8 cellular contexts compared by ENCODE assay signal in the genomic region with DNA sequence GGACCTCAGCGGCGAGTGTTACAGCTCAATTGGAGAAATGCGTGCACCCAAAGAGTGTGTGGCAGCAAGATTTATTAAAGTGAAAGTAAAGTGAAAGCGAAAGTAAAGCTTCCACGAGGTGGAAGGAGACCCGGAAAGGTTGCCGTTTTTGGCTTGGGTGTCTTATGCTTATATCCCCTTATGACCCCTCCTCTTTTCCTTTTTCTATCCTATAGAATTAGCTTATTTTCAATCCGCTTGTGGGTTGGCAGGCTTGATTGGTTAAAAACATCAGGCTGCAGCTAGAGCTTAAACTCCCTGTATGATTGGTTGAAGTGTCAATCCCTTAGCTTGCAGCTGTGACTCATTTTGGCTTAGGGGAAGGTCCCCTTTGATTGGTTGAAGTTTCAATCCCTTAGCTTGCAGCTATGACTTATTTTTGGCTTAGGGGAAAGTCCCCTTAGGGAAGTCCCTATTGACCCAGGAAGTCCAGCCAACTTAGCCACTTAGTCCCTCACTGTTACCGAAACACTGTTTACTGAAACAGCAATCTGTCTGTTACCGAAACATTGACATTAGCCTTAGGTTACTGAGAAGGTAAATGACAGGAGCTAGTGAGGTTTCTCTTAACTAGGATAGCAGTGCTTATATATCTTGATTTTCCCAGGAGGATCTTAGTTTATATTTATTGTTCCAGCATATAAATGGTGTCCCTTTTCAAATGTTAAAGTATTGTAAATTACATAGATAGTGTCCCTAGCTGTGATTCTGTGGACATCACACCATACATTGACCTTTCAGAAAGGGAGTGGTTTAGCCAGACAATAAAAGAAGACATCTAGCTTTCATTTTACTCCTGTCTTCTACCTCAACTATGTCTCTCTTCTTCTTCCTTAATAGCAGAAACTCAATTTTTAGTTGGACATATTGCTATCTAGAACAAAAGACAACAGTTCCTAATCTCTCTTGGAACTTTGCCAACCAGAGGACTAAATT.
DNase-seq lines count a peak whose midpoint lies in the region; ATAC-seq lines count a peak whose summit lies in the region.

No MANE protein-coding gene starts in this region.

- H3K9me3 ChIP-seq in aorta (ENCODE audit: control insufficient read depth, low read length), result no peaks in the 10 kb centered on the region

- H3K36me3 ChIP-seq in aorta (ENCODE audit: control insufficient read depth in 1 of 2, insufficient read depth in 2 of 2, low read length in 1 of 2), result no peaks in the 10 kb centered on the region

- no peaks in the 10 kb centered on the region for H3K4me1 ChIP-seq in aorta (ENCODE audit: control insufficient read depth in 1 of 2, insufficient read depth in 2 of 2, low read length in 2 of 2)

- WGBS in aorta, 2 donors, result 46 to 62% methylated on average over 10 of the region's 10 CpGs

- H3K27me3 Mint-ChIP-seq in dendritic cell treated with granulocyte-macrophage colony-stimulating factor and Interleukin-4, amounts not matched to agents 40 ng/mL and 50 ng/mL, for 4 days, result peaks cover 2% of the 10 kb centered on the region
- peaks cover 0 to 16% (median 4%) of the 10 kb centered on the region in 5 donors for H3K27me3 Mint-ChIP-seq in naive thymus-derived CD8-positive, alpha-beta T cell

- no peaks in the 10 kb centered on the region for H3K27me3 ChIP-seq in aorta (ENCODE audit: control insufficient read depth in 1 of 2, insufficient read depth in 2 of 2, low read length in 1 of 2)

- no peak overlapping the region for H3K27ac ChIP-seq in aorta (ENCODE audit: low read depth in 1 of 2, low read length in 2 of 2)

- peak overlapping the region; percentile 74 for H3K4me3 Mint-ChIP-seq in dendritic cell treated with granulocyte-macrophage colony-stimulating factor and Interleukin-4, amounts not matched to agents 40 ng/mL and 50 ng/mL, for 4 days
- H3K4me3 Mint-ChIP-seq in naive thymus-derived CD8-positive, alpha-beta T cell, result peak overlapping the region; percentile 81 to 93 (median 88)

- no peaks in the 10 kb centered on the region for H3K36me3 Mint-ChIP-seq in dendritic cell treated with granulocyte-macrophage colony-stimulating factor and Interleukin-4, amounts not matched to agents 40 ng/mL and 50 ng/mL, for 4 days (ENCODE audit: low read depth)
- H3K36me3 Mint-ChIP-seq in naive thymus-derived CD8-positive, alpha-beta T cell, result peaks cover 0 to 4% (median 4%) of the 10 kb centered on the region in 3 donors

- DNase-seq in ELR (ENCODE audit: low read depth) (peak; percentile 29), KG1 (lab: John Stamatoyannopoulos, UW) (peak; percentile 20), T-helper 9 cell (peak; percentile 13), aorta (peak in 1 of 2 donors; percentile 41), iPS-NIHi11 (ENCODE audit: low spot score) (no peak)
- peak in 9 of 10 donors; percentile 16 to 72 (median 57) for DNase-seq in naive thymus-derived CD8-positive, alpha-beta T cell

- no peaks in the 10 kb centered on the region for H3K4me1 Mint-ChIP-seq in dendritic cell treated with granulocyte-macrophage colony-stimulating factor and Interleukin-4, amounts not matched to agents 40 ng/mL and 50 ng/mL, for 4 days (ENCODE audit: low read depth)
- H3K4me1 Mint-ChIP-seq in naive thymus-derived CD8-positive, alpha-beta T cell, result peaks cover 3 to 23% (median 20%) of the 10 kb centered on the region in 4 donors

- H3K9me3 Mint-ChIP-seq in dendritic cell treated with granulocyte-macrophage colony-stimulating factor and Interleukin-4, amounts not matched to agents 40 ng/mL and 50 ng/mL, for 4 days, result no peaks in the 10 kb centered on the region
- H3K9me3 Mint-ChIP-seq in naive thymus-derived CD8-positive, alpha-beta T cell, result peaks cover 0 to 3% (median 0%) of the 10 kb centered on the region in 9 donors

- intact Hi-C loops in dendritic cell treated with granulocyte-macrophage colony-stimulating factor and Interleukin-4, amounts not matched to agents 40 ng/mL and 50 ng/mL, for 4 days (cut with micrococcal nuclease), result loop anchor here (10.0 kb wide), 1 partner anchor 1434 kb away; a partner anchor contains a TSS
- intact Hi-C loops in aorta (cut with DNase I), result no loop called here

- POLR2A ChIA-PET in naive thymus-derived CD8-positive, alpha-beta T cell (lab: Charles Lee), result no interaction called here

- peak; percentile 81 for ATAC-seq in GM21529 (IDR thresholded peaks at IDR 0.05; ENCODE audit: unreplicated experiment)
- peak; percentile 68 to 77 for ATAC-seq in naive thymus-derived CD8-positive, alpha-beta T cell
- no peak for ATAC-seq in aorta (ENCODE audit: low FRiP score)

- H3K4me3 ChIP-seq in aorta (ENCODE audit: low read length in 2 of 2), result peak overlapping the region; percentile 15 to 41

- H3K27ac Mint-ChIP-seq in dendritic cell treated with granulocyte-macrophage colony-stimulating factor and Interleukin-4, amounts not matched to agents 40 ng/mL and 50 ng/mL, for 4 days, result peak overlapping the region; percentile 86
- peak overlapping the region; percentile 64 to 95 (median 90) for H3K27ac Mint-ChIP-seq in naive thymus-derived CD8-positive, alpha-beta T cell
